ENCODE assay signal across 18 cellular contexts in genomic region chr19:44911896-44912295, GRCh38. TPM values are rescaled to one million over a fixed set of nuclear protein-coding genes. Genes with fewer than 3 reads are reported as not detected.
"Had no signal": no experiment of that assay in that cellular context is flagged by ENCODE, and none has a peak within 500 bp of the region (broad histone marks: within the 10 kb centered on the region; RNA-seq: fewer than 3 reads in every experiment).

No MANE protein-coding gene starts in this region.

RNA-seq across cellular contexts. Expression of gene APOC1, which starts 2.5 kb away (rescaled TPM):
- polyA plus RNA-seq: naive thymus-derived CD4-positive, alpha-beta T cell had no signal

RNA-seq across cellular contexts. Expression of gene APOE, which starts 6.3 kb away (rescaled TPM):
- polyA plus RNA-seq: naive thymus-derived CD4-positive, alpha-beta T cell had no signal

RNA-seq across cellular contexts. Expression of gene APOC4, which starts 30.1 kb away (rescaled TPM):
- total RNA-seq: cardiac septum; dermis microvascular lymphatic vessel endothelial cell; esophagus mucosa; gastrocnemius medialis; glomerular endothelial cell; lower leg skin; lung microvascular endothelial cell; mucosa of gallbladder; naive thymus-derived CD4-positive, alpha-beta T cell; posterior vena cava; sciatic nerve; smooth muscle cell; stomach; thoracic aorta; tibial nerve; ureter had no signal
- polyA plus RNA-seq: keratinocyte; naive thymus-derived CD4-positive, alpha-beta T cell; pancreas; smooth muscle cell had no signal

RNA-seq across cellular contexts. Expression of gene APOC2, which starts 34.0 kb away (rescaled TPM):
- total RNA-seq: cardiac septum, dermis microvascular lymphatic vessel endothelial cell, glomerular endothelial cell, lung microvascular endothelial cell, posterior vena cava, thoracic aorta had no signal
- polyA plus RNA-seq: keratinocyte; naive thymus-derived CD4-positive, alpha-beta T cell had no signal
